In the genomic region with DNA sequence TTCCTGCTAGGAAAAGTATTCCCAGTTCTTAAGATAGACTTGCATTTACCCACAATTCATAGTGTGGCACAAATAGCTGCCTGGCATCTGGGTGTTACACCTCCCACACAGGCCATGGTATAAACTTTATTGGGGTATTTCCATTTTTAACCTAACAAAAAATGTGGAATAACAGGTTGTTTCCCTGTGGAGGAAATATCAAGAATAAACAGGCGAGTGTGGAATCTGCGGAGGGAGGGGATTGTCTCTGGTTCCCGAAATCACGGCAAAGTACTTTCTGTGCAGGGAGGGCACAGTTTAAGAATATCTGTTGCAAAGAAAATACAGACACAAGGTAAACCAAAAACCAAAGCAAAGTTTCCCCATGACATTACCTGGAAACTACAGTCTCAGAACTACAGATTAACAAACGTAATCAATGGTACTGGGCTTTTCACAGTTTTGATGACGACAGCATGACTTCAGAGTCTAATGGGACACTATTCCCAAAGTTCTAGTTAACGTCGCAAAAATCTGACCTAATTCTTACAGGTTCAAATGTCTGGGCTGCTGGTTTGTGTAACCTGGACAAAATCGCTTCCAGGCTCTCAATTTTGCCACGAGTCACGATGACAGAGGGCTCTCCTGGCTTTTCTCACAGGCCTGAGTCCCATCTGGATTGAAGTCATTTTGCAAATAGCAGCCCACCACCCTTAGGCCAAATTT, we compare ENCODE assay signal across 1 cellular context.
A peak's percentile ranks its signal among the peaks of the same experiment; 100 is the strongest.
TF ChIP-seq lines count a peak whose summit lies in the region.

No MANE protein-coding gene starts in this region.

TF ChIP-seq in HepG2, 621 proteins besides CTCF, POLR2A, EP300 and RAD21 (continued from another document):
- TF ChIP-seq, protein P1, sequence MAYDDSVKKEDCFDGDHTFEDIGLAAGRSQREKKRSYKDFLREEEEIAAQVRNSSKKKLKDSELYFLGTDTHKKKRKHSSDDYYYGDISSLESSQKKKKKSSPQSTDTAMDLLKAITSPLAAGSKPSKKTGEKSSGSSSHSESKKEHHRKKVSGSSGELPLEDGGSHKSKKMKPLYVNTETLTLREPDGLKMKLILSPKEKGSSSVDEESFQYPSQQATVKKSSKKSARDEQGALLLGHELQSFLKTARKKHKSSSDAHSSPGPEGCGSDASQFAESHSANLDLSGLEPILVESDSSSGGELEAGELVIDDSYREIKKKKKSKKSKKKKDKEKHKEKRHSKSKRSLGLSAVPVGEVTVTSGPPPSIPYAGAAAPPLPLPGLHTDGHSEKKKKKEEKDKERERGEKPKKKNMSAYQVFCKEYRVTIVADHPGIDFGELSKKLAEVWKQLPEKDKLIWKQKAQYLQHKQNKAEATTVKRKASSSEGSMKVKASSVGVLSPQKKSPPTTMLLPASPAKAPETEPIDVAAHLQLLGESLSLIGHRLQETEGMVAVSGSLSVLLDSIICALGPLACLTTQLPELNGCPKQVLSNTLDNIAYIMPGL (CRISPR knock-in tag; IDR thresholded peaks at IDR 0.05; ENCODE audit: borderline replicate concordance in 1 of 2, low read depth in 1 of 2): no peak
- TF ChIP-seq, protein P2, sequence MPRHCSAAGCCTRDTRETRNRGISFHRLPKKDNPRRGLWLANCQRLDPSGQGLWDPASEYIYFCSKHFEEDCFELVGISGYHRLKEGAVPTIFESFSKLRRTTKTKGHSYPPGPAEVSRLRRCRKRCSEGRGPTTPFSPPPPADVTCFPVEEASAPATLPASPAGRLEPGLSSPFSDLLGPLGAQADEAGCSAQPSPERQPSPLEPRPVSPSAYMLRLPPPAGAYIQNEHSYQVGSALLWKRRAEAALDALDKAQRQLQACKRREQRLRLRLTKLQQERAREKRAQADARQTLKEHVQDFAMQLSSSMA (CRISPR knock-in tag; IDR thresholded peaks at IDR 0.05): no peak
- TF ChIP-seq SP1 (IDR thresholded peaks at IDR 0.05): no peak
- no peak for TF ChIP-seq SP1 (CRISPR knock-in tag; IDR thresholded peaks at IDR 0.05)
- no peak for TF ChIP-seq PLRG1 (conservative IDR thresholded peaks at IDR 0.05)
- no peak for TF ChIP-seq SSRP1 (CRISPR knock-in tag; IDR thresholded peaks at IDR 0.05)
- TF ChIP-seq FOSL1 (CRISPR knock-in tag; IDR thresholded peaks at IDR 0.05; ENCODE audit: borderline replicate concordance): no peak
- no peak for TF ChIP-seq YY1 (IDR thresholded peaks at IDR 0.05; ENCODE audit: insufficient read depth, insufficient replicate concordance, low read depth, low read length)
- no peak for TF ChIP-seq ZNF335 (CRISPR knock-in tag; IDR thresholded peaks at IDR 0.05)
- TF ChIP-seq MEIS2 (CRISPR knock-in tag; IDR thresholded peaks at IDR 0.05): no peak
- TF ChIP-seq, protein P3, sequence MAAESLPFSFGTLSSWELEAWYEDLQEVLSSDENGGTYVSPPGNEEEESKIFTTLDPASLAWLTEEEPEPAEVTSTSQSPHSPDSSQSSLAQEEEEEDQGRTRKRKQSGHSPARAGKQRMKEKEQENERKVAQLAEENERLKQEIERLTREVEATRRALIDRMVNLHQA (CRISPR knock-in tag; IDR thresholded peaks at IDR 0.05): no peak
- TF ChIP-seq, protein P4, sequence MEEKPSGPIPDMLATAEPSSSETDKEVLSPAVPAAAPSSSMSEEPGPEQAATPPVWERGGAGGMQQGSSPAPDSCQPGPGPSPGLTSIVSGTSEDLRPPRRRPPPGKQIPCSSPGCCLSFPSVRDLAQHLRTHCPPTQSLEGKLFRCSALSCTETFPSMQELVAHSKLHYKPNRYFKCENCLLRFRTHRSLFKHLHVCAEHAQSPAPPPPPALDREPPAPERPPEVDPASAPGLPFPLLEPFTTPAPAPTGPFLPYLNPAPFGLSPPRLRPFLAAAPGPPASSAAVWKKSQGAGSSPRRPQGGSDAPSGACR (CRISPR knock-in tag; IDR thresholded peaks at IDR 0.05): no peak
- peak; percentile 56 to 59 for TF ChIP-seq MAFK (conservative IDR thresholded peaks at IDR 0.05 in 1 of 2, IDR thresholded peaks at IDR 0.05 in 1 of 2; ENCODE audit: low read length in 2 of 2)
- TF ChIP-seq MAFF (IDR thresholded peaks at IDR 0.05; ENCODE audit: low read depth, low read length): peak; percentile 64
- TF ChIP-seq ZBTB42 (CRISPR knock-in tag; IDR thresholded peaks at IDR 0.05): no peak
- peak; percentile 84 for TF ChIP-seq CREB1 (IDR thresholded peaks at IDR 0.05)
- peak; percentile 26; the same call in 1 of the 2 replicates for TF ChIP-seq CREB1 (CRISPR knock-in tag; IDR thresholded peaks at IDR 0.05)
- TF ChIP-seq ZNF143 (CRISPR knock-in tag; IDR thresholded peaks at IDR 0.05): peak; percentile 17; the same call in 1 of the 2 replicates
- TF ChIP-seq MIER2 (CRISPR knock-in tag; IDR thresholded peaks at IDR 0.05): no peak
- TF ChIP-seq ATF7 (IDR thresholded peaks at IDR 0.05): no peak
- no peak for TF ChIP-seq ATF7 (CRISPR knock-in tag; IDR thresholded peaks at IDR 0.05)
- TF ChIP-seq ZNF382 (CRISPR knock-in tag; IDR thresholded peaks at IDR 0.05; ENCODE audit: borderline replicate concordance): 0 out of 2 replicates have a peak, but pooled peaks have one; percentile 38
- no peak for TF ChIP-seq MIXL1 (CRISPR knock-in tag; IDR thresholded peaks at IDR 0.05)
- no peak for TF ChIP-seq NR2F2 (IDR thresholded peaks at IDR 0.05; ENCODE audit: borderline replicate concordance, low read depth)
- TF ChIP-seq ZFP36L2 (CRISPR knock-in tag; IDR thresholded peaks at IDR 0.05): no peak
- TF ChIP-seq KLF12 (CRISPR knock-in tag; IDR thresholded peaks at IDR 0.05; ENCODE audit: borderline replicate concordance): no peak
- no peak for TF ChIP-seq PAWR (CRISPR knock-in tag; IDR thresholded peaks at IDR 0.05; ENCODE audit: borderline replicate concordance)
- TF ChIP-seq, protein P5, sequence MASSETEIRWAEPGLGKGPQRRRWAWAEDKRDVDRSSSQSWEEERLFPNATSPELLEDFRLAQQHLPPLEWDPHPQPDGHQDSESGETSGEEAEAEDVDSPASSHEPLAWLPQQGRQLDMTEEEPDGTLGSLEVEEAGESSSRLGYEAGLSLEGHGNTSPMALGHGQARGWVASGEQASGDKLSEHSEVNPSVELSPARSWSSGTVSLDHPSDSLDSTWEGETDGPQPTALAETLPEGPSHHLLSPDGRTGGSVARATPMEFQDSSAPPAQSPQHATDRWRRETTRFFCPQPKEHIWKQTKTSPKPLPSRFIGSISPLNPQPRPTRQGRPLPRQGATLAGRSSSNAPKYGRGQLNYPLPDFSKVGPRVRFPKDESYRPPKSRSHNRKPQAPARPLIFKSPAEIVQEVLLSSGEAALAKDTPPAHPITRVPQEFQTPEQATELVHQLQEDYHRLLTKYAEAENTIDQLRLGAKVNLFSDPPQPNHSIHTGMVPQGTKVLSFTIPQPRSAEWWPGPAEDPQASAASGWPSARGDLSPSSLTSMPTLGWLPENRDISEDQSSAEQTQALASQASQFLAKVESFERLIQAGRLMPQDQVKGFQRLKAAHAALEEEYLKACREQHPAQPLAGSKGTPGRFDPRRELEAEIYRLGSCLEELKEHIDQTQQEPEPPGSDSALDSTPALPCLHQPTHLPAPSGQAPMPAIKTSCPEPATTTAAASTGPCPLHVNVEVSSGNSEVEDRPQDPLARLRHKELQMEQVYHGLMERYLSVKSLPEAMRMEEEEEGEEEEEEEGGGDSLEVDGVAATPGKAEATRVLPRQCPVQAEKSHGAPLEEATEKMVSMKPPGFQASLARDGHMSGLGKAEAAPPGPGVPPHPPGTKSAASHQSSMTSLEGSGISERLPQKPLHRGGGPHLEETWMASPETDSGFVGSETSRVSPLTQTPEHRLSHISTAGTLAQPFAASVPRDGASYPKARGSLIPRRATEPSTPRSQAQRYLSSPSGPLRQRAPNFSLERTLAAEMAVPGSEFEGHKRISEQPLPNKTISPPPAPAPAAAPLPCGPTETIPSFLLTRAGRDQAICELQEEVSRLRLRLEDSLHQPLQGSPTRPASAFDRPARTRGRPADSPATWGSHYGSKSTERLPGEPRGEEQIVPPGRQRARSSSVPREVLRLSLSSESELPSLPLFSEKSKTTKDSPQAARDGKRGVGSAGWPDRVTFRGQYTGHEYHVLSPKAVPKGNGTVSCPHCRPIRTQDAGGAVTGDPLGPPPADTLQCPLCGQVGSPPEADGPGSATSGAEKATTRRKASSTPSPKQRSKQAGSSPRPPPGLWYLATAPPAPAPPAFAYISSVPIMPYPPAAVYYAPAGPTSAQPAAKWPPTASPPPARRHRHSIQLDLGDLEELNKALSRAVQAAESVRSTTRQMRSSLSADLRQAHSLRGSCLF (CRISPR knock-in tag; IDR thresholded peaks at IDR 0.05; ENCODE audit: borderline replicate concordance): no peak
- TF ChIP-seq KDM6A (CRISPR knock-in tag; IDR thresholded peaks at IDR 0.05; ENCODE audit: low read depth): no peak
TF ChIP-seq in HepG2: peak in this region for 13.
